ENCODE assay signal across 1 cellular context in the genomic region with DNA sequence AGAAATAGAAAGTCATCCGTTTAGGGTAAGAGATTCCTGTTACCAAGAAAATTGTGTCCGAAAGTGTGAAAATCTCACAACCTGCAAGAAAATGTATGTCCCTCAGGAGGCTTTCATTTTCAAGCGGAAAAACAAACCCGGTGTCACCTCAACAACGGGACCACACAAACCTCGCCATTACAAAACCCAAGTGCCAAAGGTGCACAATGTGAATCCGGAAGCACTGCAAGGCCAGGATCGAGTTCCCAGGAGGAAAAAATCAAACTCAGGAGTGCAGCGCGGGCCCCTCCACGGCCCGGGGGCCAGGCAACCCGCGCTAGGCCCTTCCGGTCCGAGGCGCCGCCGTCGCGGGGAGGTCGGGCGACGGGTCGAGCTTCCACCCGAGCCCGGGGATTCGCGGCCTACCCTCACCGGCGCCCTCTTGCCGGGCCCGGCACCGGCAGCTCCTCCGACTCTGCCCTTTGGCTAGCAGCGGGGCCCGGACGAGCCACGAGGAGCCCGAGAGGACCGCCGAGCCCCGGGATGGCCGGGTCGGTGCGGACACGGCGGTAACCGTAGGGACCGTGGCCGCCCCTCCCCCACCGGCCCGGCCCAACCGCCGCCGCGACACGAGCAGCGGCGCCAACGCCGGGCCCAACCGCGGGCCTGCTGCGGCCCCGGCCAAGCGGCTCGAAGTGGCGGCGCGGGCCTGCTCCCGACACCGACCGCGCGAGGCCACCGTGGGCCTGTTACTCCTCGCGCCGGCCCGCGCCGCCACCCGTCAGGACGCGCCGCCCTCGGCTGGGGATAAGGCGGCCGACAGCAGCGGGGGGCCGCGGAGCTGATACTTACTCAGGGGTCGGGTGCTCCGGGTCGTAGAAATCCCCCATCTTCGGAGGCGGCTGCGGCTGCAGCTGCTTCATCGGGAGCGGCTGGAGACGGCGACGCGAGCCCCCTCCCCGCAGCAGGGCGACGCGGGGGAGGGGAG.
TF ChIP-seq lines count a peak whose summit lies in the region.

No MANE protein-coding gene starts in this region.

TF ChIP-seq in K562, 482 proteins besides CTCF, POLR2A, EP300 and RAD21 (continued from another document and continues in another):
- TF ChIP-seq, protein P1, sequence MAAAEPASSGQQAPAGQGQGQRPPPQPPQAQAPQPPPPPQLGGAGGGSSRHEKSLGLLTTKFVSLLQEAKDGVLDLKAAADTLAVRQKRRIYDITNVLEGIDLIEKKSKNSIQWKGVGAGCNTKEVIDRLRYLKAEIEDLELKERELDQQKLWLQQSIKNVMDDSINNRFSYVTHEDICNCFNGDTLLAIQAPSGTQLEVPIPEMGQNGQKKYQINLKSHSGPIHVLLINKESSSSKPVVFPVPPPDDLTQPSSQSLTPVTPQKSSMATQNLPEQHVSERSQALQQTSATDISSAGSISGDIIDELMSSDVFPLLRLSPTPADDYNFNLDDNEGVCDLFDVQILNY (CRISPR knock-in tag; IDR thresholded peaks at IDR 0.05): peak; percentile 22; the same call in 1 of the 2 replicates
- TF ChIP-seq, protein P2, sequence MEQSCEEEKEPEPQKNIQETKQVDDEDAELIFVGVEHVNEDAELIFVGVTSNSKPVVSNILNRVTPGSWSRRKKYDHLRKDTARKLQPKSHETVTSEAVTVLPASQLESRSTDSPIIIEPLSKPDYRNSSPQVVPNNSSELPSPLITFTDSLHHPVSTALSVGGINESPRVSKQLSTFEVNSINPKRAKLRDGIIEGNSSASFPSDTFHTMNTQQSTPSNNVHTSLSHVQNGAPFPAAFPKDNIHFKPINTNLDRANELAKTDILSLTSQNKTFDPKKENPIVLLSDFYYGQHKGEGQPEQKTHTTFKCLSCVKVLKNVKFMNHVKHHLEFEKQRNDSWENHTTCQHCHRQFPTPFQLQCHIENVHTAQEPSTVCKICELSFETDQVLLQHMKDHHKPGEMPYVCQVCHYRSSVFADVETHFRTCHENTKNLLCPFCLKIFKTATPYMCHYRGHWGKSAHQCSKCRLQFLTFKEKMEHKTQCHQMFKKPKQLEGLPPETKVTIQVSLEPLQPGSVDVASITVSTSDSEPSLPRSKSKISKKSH (CRISPR knock-in tag; IDR thresholded peaks at IDR 0.05): no peak
- TF ChIP-seq CREBBP (IDR thresholded peaks at IDR 0.05; ENCODE audit: low read depth, low read length) (no peak), YBX1 (IDR thresholded peaks at IDR 0.05) (no peak), ZNF212 (CRISPR knock-in tag; IDR thresholded peaks at IDR 0.05) (0 out of 2 replicates have a peak, but pooled peaks have one; percentile 71), NCOA4 (IDR thresholded peaks at IDR 0.05; ENCODE audit: partially characterized antibody) (no peak), EGR1 (conservative IDR thresholded peaks at IDR 0.05) (peak; percentile 50; the same call in 1 of the 2 replicates), ATF7 (IDR thresholded peaks at IDR 0.05) (no peak), STAT5A (IDR thresholded peaks at IDR 0.05; ENCODE audit: borderline replicate concordance, low read length) (0 out of 2 replicates have a peak, but pooled peaks have one; percentile 6), NCOR1 (IDR thresholded peaks at IDR 0.05) (peak; percentile 45; the same call in 1 of the 2 replicates), ZNF184 (CRISPR knock-in tag; IDR thresholded peaks at IDR 0.05) (peak; percentile 50; the same call in 1 of the 2 replicates), ZNF586 (CRISPR knock-in tag; conservative IDR thresholded peaks at IDR 0.05) (0 out of 2 replicates have a peak, but pooled peaks have one; percentile 51), FOXJ2 (tag; IDR thresholded peaks at IDR 0.05) (no peak), HCFC1 (IDR thresholded peaks at IDR 0.05; ENCODE audit: low read depth, low read length) (no peak), SMAD4 (CRISPR knock-in tag; conservative IDR thresholded peaks at IDR 0.05) (peak; percentile 93), TRIM28 (IDR thresholded peaks at IDR 0.05) (no peak), ZFP1 (CRISPR knock-in tag; IDR thresholded peaks at IDR 0.05) (no peak), ZNF311 (CRISPR knock-in tag; IDR thresholded peaks at IDR 0.05) (no peak), MAZ (CRISPR knock-in tag; conservative IDR thresholded peaks at IDR 0.05 in 1 of 2, IDR thresholded peaks at IDR 0.05 in 1 of 2) (no peak; a peak in 2 of 4 replicates), XRCC5 (IDR thresholded peaks at IDR 0.05; ENCODE audit: low read depth, low read length) (peak; percentile 89; the same call in 1 of the 2 replicates), ESRRA (IDR thresholded peaks at IDR 0.05; ENCODE audit: borderline replicate concordance, low read depth) (peak; percentile 42; the same call in 1 of the 2 replicates), SAFB2 (IDR thresholded peaks at IDR 0.05; ENCODE audit: borderline replicate concordance, low read depth, low read length, severe bottlenecking) (no peak)
- TF ChIP-seq, protein P3, sequence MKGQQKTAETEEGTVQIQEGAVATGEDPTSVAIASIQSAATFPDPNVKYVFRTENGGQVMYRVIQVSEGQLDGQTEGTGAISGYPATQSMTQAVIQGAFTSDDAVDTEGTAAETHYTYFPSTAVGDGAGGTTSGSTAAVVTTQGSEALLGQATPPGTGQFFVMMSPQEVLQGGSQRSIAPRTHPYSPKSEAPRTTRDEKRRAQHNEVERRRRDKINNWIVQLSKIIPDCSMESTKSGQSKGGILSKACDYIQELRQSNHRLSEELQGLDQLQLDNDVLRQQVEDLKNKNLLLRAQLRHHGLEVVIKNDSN (CRISPR knock-in tag; IDR thresholded peaks at IDR 0.05): peak; percentile 8; the same call in 1 of the 2 replicates
- TF ChIP-seq, protein P4, sequence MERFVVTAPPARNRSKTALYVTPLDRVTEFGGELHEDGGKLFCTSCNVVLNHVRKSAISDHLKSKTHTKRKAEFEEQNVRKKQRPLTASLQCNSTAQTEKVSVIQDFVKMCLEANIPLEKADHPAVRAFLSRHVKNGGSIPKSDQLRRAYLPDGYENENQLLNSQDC (CRISPR knock-in tag; IDR thresholded peaks at IDR 0.05): peak; percentile 72; the same call in 1 of the 2 replicates
- TF ChIP-seq, protein P5, sequence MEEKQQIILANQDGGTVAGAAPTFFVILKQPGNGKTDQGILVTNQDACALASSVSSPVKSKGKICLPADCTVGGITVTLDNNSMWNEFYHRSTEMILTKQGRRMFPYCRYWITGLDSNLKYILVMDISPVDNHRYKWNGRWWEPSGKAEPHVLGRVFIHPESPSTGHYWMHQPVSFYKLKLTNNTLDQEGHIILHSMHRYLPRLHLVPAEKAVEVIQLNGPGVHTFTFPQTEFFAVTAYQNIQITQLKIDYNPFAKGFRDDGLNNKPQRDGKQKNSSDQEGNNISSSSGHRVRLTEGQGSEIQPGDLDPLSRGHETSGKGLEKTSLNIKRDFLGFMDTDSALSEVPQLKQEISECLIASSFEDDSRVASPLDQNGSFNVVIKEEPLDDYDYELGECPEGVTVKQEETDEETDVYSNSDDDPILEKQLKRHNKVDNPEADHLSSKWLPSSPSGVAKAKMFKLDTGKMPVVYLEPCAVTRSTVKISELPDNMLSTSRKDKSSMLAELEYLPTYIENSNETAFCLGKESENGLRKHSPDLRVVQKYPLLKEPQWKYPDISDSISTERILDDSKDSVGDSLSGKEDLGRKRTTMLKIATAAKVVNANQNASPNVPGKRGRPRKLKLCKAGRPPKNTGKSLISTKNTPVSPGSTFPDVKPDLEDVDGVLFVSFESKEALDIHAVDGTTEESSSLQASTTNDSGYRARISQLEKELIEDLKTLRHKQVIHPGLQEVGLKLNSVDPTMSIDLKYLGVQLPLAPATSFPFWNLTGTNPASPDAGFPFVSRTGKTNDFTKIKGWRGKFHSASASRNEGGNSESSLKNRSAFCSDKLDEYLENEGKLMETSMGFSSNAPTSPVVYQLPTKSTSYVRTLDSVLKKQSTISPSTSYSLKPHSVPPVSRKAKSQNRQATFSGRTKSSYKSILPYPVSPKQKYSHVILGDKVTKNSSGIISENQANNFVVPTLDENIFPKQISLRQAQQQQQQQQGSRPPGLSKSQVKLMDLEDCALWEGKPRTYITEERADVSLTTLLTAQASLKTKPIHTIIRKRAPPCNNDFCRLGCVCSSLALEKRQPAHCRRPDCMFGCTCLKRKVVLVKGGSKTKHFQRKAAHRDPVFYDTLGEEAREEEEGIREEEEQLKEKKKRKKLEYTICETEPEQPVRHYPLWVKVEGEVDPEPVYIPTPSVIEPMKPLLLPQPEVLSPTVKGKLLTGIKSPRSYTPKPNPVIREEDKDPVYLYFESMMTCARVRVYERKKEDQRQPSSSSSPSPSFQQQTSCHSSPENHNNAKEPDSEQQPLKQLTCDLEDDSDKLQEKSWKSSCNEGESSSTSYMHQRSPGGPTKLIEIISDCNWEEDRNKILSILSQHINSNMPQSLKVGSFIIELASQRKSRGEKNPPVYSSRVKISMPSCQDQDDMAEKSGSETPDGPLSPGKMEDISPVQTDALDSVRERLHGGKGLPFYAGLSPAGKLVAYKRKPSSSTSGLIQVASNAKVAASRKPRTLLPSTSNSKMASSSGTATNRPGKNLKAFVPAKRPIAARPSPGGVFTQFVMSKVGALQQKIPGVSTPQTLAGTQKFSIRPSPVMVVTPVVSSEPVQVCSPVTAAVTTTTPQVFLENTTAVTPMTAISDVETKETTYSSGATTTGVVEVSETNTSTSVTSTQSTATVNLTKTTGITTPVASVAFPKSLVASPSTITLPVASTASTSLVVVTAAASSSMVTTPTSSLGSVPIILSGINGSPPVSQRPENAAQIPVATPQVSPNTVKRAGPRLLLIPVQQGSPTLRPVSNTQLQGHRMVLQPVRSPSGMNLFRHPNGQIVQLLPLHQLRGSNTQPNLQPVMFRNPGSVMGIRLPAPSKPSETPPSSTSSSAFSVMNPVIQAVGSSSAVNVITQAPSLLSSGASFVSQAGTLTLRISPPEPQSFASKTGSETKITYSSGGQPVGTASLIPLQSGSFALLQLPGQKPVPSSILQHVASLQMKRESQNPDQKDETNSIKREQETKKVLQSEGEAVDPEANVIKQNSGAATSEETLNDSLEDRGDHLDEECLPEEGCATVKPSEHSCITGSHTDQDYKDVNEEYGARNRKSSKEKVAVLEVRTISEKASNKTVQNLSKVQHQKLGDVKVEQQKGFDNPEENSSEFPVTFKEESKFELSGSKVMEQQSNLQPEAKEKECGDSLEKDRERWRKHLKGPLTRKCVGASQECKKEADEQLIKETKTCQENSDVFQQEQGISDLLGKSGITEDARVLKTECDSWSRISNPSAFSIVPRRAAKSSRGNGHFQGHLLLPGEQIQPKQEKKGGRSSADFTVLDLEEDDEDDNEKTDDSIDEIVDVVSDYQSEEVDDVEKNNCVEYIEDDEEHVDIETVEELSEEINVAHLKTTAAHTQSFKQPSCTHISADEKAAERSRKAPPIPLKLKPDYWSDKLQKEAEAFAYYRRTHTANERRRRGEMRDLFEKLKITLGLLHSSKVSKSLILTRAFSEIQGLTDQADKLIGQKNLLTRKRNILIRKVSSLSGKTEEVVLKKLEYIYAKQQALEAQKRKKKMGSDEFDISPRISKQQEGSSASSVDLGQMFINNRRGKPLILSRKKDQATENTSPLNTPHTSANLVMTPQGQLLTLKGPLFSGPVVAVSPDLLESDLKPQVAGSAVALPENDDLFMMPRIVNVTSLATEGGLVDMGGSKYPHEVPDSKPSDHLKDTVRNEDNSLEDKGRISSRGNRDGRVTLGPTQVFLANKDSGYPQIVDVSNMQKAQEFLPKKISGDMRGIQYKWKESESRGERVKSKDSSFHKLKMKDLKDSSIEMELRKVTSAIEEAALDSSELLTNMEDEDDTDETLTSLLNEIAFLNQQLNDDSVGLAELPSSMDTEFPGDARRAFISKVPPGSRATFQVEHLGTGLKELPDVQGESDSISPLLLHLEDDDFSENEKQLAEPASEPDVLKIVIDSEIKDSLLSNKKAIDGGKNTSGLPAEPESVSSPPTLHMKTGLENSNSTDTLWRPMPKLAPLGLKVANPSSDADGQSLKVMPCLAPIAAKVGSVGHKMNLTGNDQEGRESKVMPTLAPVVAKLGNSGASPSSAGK (IDR thresholded peaks at IDR 0.05): no peak
- TF ChIP-seq, protein P6, sequence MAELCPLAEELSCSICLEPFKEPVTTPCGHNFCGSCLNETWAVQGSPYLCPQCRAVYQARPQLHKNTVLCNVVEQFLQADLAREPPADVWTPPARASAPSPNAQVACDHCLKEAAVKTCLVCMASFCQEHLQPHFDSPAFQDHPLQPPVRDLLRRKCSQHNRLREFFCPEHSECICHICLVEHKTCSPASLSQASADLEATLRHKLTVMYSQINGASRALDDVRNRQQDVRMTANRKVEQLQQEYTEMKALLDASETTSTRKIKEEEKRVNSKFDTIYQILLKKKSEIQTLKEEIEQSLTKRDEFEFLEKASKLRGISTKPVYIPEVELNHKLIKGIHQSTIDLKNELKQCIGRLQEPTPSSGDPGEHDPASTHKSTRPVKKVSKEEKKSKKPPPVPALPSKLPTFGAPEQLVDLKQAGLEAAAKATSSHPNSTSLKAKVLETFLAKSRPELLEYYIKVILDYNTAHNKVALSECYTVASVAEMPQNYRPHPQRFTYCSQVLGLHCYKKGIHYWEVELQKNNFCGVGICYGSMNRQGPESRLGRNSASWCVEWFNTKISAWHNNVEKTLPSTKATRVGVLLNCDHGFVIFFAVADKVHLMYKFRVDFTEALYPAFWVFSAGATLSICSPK (IDR thresholded peaks at IDR 0.05; ENCODE audit: borderline replicate concordance): no peak
- TF ChIP-seq, protein P7, sequence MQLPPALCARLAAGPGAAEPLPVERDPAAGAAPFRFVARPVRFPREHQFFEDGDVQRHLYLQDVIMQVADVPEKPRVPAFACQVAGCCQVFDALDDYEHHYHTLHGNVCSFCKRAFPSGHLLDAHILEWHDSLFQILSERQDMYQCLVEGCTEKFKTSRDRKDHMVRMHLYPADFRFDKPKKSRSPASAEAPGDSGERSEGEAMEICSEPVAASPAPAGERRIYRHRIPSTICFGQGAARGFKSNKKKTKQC (CRISPR knock-in tag; IDR thresholded peaks at IDR 0.05): peak; percentile 95
- TF ChIP-seq, protein P8, sequence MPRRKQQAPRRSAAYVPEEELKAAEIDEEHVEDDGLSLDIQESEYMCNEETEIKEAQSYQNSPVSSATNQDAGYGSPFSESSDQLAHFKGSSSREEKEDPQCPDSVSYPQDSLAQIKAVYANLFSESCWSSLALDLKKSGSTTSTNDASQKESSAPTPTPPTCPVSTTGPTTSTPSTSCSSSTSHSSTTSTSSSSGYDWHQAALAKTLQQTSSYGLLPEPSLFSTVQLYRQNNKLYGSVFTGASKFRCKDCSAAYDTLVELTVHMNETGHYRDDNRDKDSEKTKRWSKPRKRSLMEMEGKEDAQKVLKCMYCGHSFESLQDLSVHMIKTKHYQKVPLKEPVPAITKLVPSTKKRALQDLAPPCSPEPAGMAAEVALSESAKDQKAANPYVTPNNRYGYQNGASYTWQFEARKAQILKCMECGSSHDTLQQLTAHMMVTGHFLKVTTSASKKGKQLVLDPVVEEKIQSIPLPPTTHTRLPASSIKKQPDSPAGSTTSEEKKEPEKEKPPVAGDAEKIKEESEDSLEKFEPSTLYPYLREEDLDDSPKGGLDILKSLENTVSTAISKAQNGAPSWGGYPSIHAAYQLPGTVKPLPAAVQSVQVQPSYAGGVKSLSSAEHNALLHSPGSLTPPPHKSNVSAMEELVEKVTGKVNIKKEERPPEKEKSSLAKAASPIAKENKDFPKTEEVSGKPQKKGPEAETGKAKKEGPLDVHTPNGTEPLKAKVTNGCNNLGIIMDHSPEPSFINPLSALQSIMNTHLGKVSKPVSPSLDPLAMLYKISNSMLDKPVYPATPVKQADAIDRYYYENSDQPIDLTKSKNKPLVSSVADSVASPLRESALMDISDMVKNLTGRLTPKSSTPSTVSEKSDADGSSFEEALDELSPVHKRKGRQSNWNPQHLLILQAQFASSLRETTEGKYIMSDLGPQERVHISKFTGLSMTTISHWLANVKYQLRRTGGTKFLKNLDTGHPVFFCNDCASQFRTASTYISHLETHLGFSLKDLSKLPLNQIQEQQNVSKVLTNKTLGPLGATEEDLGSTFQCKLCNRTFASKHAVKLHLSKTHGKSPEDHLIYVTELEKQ (CRISPR knock-in tag; IDR thresholded peaks at IDR 0.05): no peak
